ENCODE assay signal across 8 cellular contexts in genomic region chr12:14952295-14952995, GRCh38.
DNase-seq lines count a peak whose midpoint lies in the region; ATAC-seq and TF ChIP-seq lines count a peak whose summit lies in the region.

No MANE protein-coding gene starts in this region.

- H3K9me3 ChIP-seq in DND-41 (ENCODE audit: insufficient read depth, low read length, severe bottlenecking) (no peaks in the 10 kb centered on the region), parathyroid adenoma (ENCODE audit: control insufficient read depth, low read length) (no peaks in the 10 kb centered on the region)

- DNase-seq in DND-41 (peak; percentile 41), fibroblast of gingiva (ENCODE audit: low read depth) (peak; percentile 89), NCI-H1048 (lab: John Stamatoyannopoulos, UW) (no peak), epidermal melanocyte (ENCODE audit: insufficient read length, low spot score) (no peak)

- ATAC-seq in DND-41 (ENCODE audit: insufficient read depth, low read depth): peak; percentile 47
- peak; percentile 54 for ATAC-seq in GM19452 (IDR thresholded peaks at IDR 0.05; ENCODE audit: unreplicated experiment)
- ATAC-seq in HG03520 (IDR thresholded peaks at IDR 0.05; ENCODE audit: unreplicated experiment): peak; percentile 70

- H3K4me2 ChIP-seq in DND-41 (ENCODE audit: insufficient read depth, low read length) (peak overlapping the region; percentile 89), parathyroid adenoma (ENCODE audit: low read length) (no peak overlapping the region)

- peaks cover 22% of the 10 kb centered on the region for H4K20me1 ChIP-seq in DND-41 (ENCODE audit: insufficient read depth, low read length)

- H3K27me3 ChIP-seq in DND-41 (ENCODE audit: insufficient read depth, low read length, poor library complexity) (no peaks in the 10 kb centered on the region), parathyroid adenoma (ENCODE audit: control insufficient read depth, insufficient read depth, low read length) (no peaks in the 10 kb centered on the region)

- H3K9ac ChIP-seq in DND-41 (ENCODE audit: low read depth, low read length): peak overlapping the region; percentile 65; the same call in 1 of the 2 replicates
- no peak overlapping the region for H3K9ac ChIP-seq in parathyroid adenoma

- H3K4me1 ChIP-seq in DND-41 (ENCODE audit: insufficient read depth, low read length) (peaks cover 100% of the 10 kb centered on the region), parathyroid adenoma (peaks cover 4% of the 10 kb centered on the region)

- no peaks in the 10 kb centered on the region for H3K27me3 Mint-ChIP-seq in T-helper 1 cell treated with Interleukin-12 subunit alpha and Interleukin-12 subunit beta and Interleukin-4 antibody, amounts not matched to agents 30 μg/mL and 1 μg/mL, for 36 hours (ENCODE audit: low read depth)

- H2AFZ ChIP-seq in DND-41 (ENCODE audit: low read depth, low read length) (no peak overlapping the region), parathyroid adenoma (no peak overlapping the region)

- peak; percentile 38 for TF ChIP-seq CTCF in DND-41 (IDR thresholded peaks at IDR 0.05; ENCODE audit: borderline replicate concordance, extremely low read depth, low read length, poor library complexity, severe bottlenecking)
- no peak for TF ChIP-seq CTCF in parathyroid adenoma (IDR thresholded peaks at IDR 0.05)

- H3K36me3 ChIP-seq in DND-41 (ENCODE audit: insufficient read depth, low read length) (peaks cover 66% of the 10 kb centered on the region), parathyroid adenoma (ENCODE audit: control insufficient read depth, insufficient read depth, low read length) (no peaks in the 10 kb centered on the region)

- H3K9me3 Mint-ChIP-seq in T-helper 1 cell treated with Interleukin-12 subunit alpha and Interleukin-12 subunit beta and Interleukin-4 antibody, amounts not matched to agents 30 μg/mL and 1 μg/mL, for 36 hours: no peaks in the 10 kb centered on the region

- peak overlapping the region in 1 of 2 experiments; percentile 2; a peak in 2 of 4 replicates for H3K4me3 ChIP-seq in DND-41 (ENCODE audit: low read depth in 1 of 2, low read length in 2 of 2)
- no peak overlapping the region for H3K4me3 ChIP-seq in parathyroid adenoma (ENCODE audit: low read depth, low read length)

- H3K4me1 Mint-ChIP-seq in T-helper 1 cell treated with Interleukin-12 subunit alpha and Interleukin-12 subunit beta and Interleukin-4 antibody, amounts not matched to agents 30 μg/mL and 1 μg/mL, for 36 hours (ENCODE audit: low read depth): peaks cover 79% of the 10 kb centered on the region

- H3K79me2 ChIP-seq in DND-41 (ENCODE audit: insufficient read depth, low read length): peaks cover 97% of the 10 kb centered on the region
- H3K79me2 ChIP-seq in parathyroid adenoma: no peaks in the 10 kb centered on the region

- peak overlapping the region; percentile 93 for H3K4me3 Mint-ChIP-seq in T-helper 1 cell treated with Interleukin-12 subunit alpha and Interleukin-12 subunit beta and Interleukin-4 antibody, amounts not matched to agents 30 μg/mL and 1 μg/mL, for 36 hours

- H3K36me3 Mint-ChIP-seq in T-helper 1 cell treated with Interleukin-12 subunit alpha and Interleukin-12 subunit beta and Interleukin-4 antibody, amounts not matched to agents 30 μg/mL and 1 μg/mL, for 36 hours (ENCODE audit: low read depth): peaks cover 64% of the 10 kb centered on the region

- H3K27ac Mint-ChIP-seq in T-helper 1 cell treated with Interleukin-12 subunit alpha and Interleukin-12 subunit beta and Interleukin-4 antibody, amounts not matched to agents 30 μg/mL and 1 μg/mL, for 36 hours: peak overlapping the region; percentile 100

- peak overlapping the region; percentile 95 for H3K27ac ChIP-seq in DND-41 (ENCODE audit: low read length)
- peak overlapping the region; percentile 60 for H3K27ac ChIP-seq in parathyroid adenoma

Comparison
In these comparisons a context has a peak if more than half of its experiments do, and no peak if none do; other contexts are left out.
1. DNase-seq: peak in DND-41 (single experiment) and fibroblast of gingiva (single experiment); none in NCI-H1048 (single experiment) and epidermal melanocyte (single experiment).
2. Peak in every context shown above with its lines, with median percentiles within 50 percentile points of each other: ATAC-seq.